ENCODE assay signal across 8 cellular contexts in the genomic region with DNA sequence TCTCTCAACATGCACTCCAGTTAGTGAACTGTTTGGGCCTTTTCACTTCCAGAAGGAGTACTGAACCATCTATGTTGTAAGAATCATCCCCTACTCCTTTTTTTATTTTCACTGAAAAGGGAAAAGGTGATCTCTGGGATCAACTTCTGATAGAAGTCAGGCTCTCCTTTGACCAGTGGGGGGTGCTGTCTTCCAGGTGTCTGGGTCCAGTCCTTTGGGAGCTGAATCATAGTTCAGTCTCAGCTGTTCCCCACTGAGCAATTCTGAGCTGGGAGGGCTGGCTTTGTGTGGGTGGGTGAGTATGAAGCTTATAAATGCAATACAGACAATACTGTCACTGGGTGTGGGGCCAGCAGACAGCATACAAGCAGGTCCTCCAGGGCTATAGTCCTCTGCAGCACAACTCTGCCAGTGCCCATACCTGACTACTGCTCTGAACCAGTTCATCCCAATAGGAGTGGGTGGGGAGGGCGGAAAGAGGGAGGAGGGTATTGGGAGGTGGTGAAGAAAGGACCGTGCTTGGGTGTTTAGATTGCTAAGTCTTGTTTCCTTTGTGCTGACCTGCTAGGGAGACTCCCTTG. TPM values are rescaled to one million over a fixed set of nuclear protein-coding genes. Genes with fewer than 3 reads are reported as not detected.
DNase-seq lines count a peak whose midpoint lies in the region; ATAC-seq and TF ChIP-seq lines count a peak whose summit lies in the region.

No MANE protein-coding gene starts in this region.

- H3K23ac ChIP-seq in mesenchymal stem cell (ENCODE audit: low read length in 2 of 2) = no peak overlapping the region

- H3K27ac ChIP-seq in WERI-Rb-1 (no peak overlapping the region), mesenchymal stem cell (ENCODE audit: low read length, poor library complexity, severe bottlenecking) (no peak overlapping the region), sigmoid colon (no peak overlapping the region)

- peak; percentile 92 for ATAC-seq in stimulated activated naive CD8-positive, alpha-beta T cell treated with anti-CD3 and anti-CD28 coated beads, Interleukin-15, Interleukin-2, amounts not matched to agents 100 U/mL and 50 U/mL, for 24 hours
- ATAC-seq in HG03571 (IDR thresholded peaks at IDR 0.05; ENCODE audit: unreplicated experiment) = no peak

- no peak overlapping the region for H3K14ac ChIP-seq in mesenchymal stem cell (ENCODE audit: low read length in 2 of 2)

- H2BK15ac ChIP-seq in mesenchymal stem cell (ENCODE audit: low read depth, poor library complexity, severe bottlenecking) = no peak overlapping the region

- no peaks in the 10 kb centered on the region for H3K79me1 ChIP-seq in mesenchymal stem cell (replicated peaks; ENCODE audit: low read length, poor library complexity, severe bottlenecking)

- H3K9me3 ChIP-seq in WERI-Rb-1 (ENCODE audit: severe bottlenecking) = no peaks in the 10 kb centered on the region
- no peaks in the 10 kb centered on the region for H3K9me3 ChIP-seq in mesenchymal stem cell (ENCODE audit: control insufficient read depth, low read length)
- H3K9me3 ChIP-seq in sigmoid colon = no peaks in the 10 kb centered on the region

- no peak overlapping the region for H2AK5ac ChIP-seq in mesenchymal stem cell (ENCODE audit: low read length, severe bottlenecking)

- TF ChIP-seq CTCF in GM06990 (IDR thresholded peaks at IDR 0.05; ENCODE audit: insufficient read depth, low read length, poor library complexity, severe bottlenecking) (peak; percentile 68), WERI-Rb-1 (IDR thresholded peaks at IDR 0.05; ENCODE audit: low read depth, low read length) (peak; percentile 78), choroid plexus epithelial cell (conservative IDR thresholded peaks at IDR 0.05; ENCODE audit: low read depth, low read length) (peak; percentile 86), sigmoid colon (IDR thresholded peaks at IDR 0.05) (no peak)

- TF ChIP-seq EP300 in sigmoid colon (IDR thresholded peaks at IDR 0.05) = no peak

- no peak overlapping the region for H2BK12ac ChIP-seq in mesenchymal stem cell (ENCODE audit: low read length in 2 of 2)

- intact Hi-C loops in sigmoid colon (cut with DNase I) = no loop called here

- no peak overlapping the region for H4K8ac ChIP-seq in mesenchymal stem cell (ENCODE audit: low read length)

- no peak overlapping the region for H3K18ac ChIP-seq in mesenchymal stem cell (ENCODE audit: low read depth in 1 of 2, low read length in 2 of 2)

- H2BK5ac ChIP-seq in mesenchymal stem cell (ENCODE audit: low read depth, low read length, poor library complexity, severe bottlenecking) = no peak overlapping the region

- H3K4me1 ChIP-seq in mesenchymal stem cell (ENCODE audit: control insufficient read depth, insufficient read depth, low read depth, low read length) (peaks cover 13% of the 10 kb centered on the region), sigmoid colon (peaks cover 0 to 12% (median 9%) of the 10 kb centered on the region in 4 donors)

- H3K36me3 ChIP-seq in GM06990 (ENCODE audit: control insufficient read depth, insufficient read depth, low read length) = no peaks in the 10 kb centered on the region
- H3K36me3 ChIP-seq in WERI-Rb-1 = no peaks in the 10 kb centered on the region; the same call in 1 of the 2 replicates
- H3K36me3 ChIP-seq in mesenchymal stem cell (ENCODE audit: control insufficient read depth in 1 of 2, insufficient read depth in 2 of 2, low read depth in 1 of 2, low read length in 2 of 2) = no peaks in the 10 kb centered on the region
- H3K36me3 ChIP-seq in sigmoid colon = no peaks in the 10 kb centered on the region

- no peak overlapping the region for H2AFZ ChIP-seq in mesenchymal stem cell (ENCODE audit: low read depth, low read length)

- no peak overlapping the region for H3K4me2 ChIP-seq in mesenchymal stem cell (ENCODE audit: low read length, poor library complexity, severe bottlenecking)

- H3K9ac ChIP-seq in mesenchymal stem cell (ENCODE audit: low read length) = peak overlapping the region; percentile 21

- no peak overlapping the region for H4K91ac ChIP-seq in mesenchymal stem cell (ENCODE audit: low read length)

- DNase-seq in GM06990 (ENCODE audit: extremely low read depth, insufficient read length) = no peak
- DNase-seq in Kasumi-1 (lab: John Stamatoyannopoulos, UW) = peak; percentile 59 to 60
- peak; percentile 76 for DNase-seq in WERI-Rb-1
- peak; percentile 91 for DNase-seq in choroid plexus epithelial cell (ENCODE audit: low read depth)
- peak; percentile 67 for DNase-seq in mesenchymal stem cell
- peak; percentile 82 for DNase-seq in stimulated activated naive CD8-positive, alpha-beta T cell treated with anti-CD3 and anti-CD28 coated beads, Interleukin-15, Interleukin-2, amounts not matched to agents 100 U/mL and 50 U/mL, for 24 hours
- DNase-seq in sigmoid colon = no peak

- no peak overlapping the region for H3K4me3 ChIP-seq in GM06990 (replicated peaks; ENCODE audit: low read depth, low read length)
- H3K4me3 ChIP-seq in WERI-Rb-1 (ENCODE audit: low read depth, low read length) = no peak overlapping the region
- no peak overlapping the region for H3K4me3 ChIP-seq in choroid plexus epithelial cell (ENCODE audit: low read depth, low read length)
- no peak overlapping the region for H3K4me3 ChIP-seq in mesenchymal stem cell (ENCODE audit: insufficient read depth in 1 of 2, low read depth in 1 of 2, low read length in 2 of 2)
- H3K4me3 ChIP-seq in sigmoid colon = no peak overlapping the region

- TF ChIP-seq POLR2A in sigmoid colon (IDR thresholded peaks at IDR 0.05) = no peak

- H3K27me3 ChIP-seq in GM06990 (replicated peaks; ENCODE audit: control insufficient read depth, insufficient read depth, low read length) (no peaks in the 10 kb centered on the region; the same call in 1 of the 2 replicates), WERI-Rb-1 (ENCODE audit: insufficient read depth, low read depth, severe bottlenecking) (no peaks in the 10 kb centered on the region), mesenchymal stem cell (ENCODE audit: control insufficient read depth in 1 of 2, insufficient read depth in 1 of 2, low read length in 2 of 2) (no peaks in the 10 kb centered on the region), sigmoid colon (no peaks in the 10 kb centered on the region)

- H3K4ac ChIP-seq in mesenchymal stem cell (ENCODE audit: low read depth in 1 of 2, low read length in 2 of 2) = no peak overlapping the region

- WGBS in mesenchymal stem cell = 68% methylated on average over 2 of the region's 2 CpGs
- WGBS in sigmoid colon, 2 donors = 68 to 75% methylated on average over 2 of the region's 2 CpGs

- H2BK120ac ChIP-seq in mesenchymal stem cell (ENCODE audit: low read depth, low read length) = no peak overlapping the region

RNA-seq across cellular contexts. Expression of gene SARS1, which starts 12.5 kb away (rescaled TPM):
- polyA plus RNA-seq in mesenchymal stem cell (2013, experiment 1 of 2) = 210 TPM
- polyA plus RNA-seq in mesenchymal stem cell (2013, experiment 2 of 2) = 208 TPM
- total RNA-seq in sigmoid colon = 100 to 1,000 TPM; 106 to 160 (median 148) TPM
- polyA plus RNA-seq in sigmoid colon = 100 to 1,000 TPM; 100 to 135 (median 108) TPM

RNA-seq across cellular contexts. Expression of gene CELSR2, which starts 48.1 kb away (rescaled TPM):
- polyA plus RNA-seq in mesenchymal stem cell (2013, experiment 1 of 2) = 1.0 TPM
- 0.93 TPM for polyA plus RNA-seq in mesenchymal stem cell (2013, experiment 2 of 2)
- 10 to 100 TPM in 1 of 4 donors, 1 to 10 TPM in 3; 3.6 to 10.8 (median 5.3) TPM for total RNA-seq in sigmoid colon
- polyA plus RNA-seq in sigmoid colon = 1 to 10 TPM in 1 of 3 donors, under 1 TPM in 2; under 0.01 to 3.3 (median under 0.01) TPM

Comparison
In these comparisons a context has a peak if more than half of its experiments do, and no peak if none do; other contexts are left out.
1. DNase-seq: peak in Kasumi-1 (2 of 2), WERI-Rb-1 (single experiment), choroid plexus epithelial cell (single experiment), mesenchymal stem cell (single experiment) and stimulated activated naive CD8-positive, alpha-beta T cell treated with anti-CD3 and anti-CD28 coated beads, Interleukin-15, Interleukin-2, amounts not matched to agents 100 U/mL and 50 U/mL, for 24 hours (single experiment); none in GM06990 (single experiment) and sigmoid colon (single experiment).
2. CTCF ChIP-seq: peak in GM06990 (single experiment), WERI-Rb-1 (single experiment) and choroid plexus epithelial cell (single experiment); none in sigmoid colon (0 of 4).